1 cellular context compared by ENCODE assay signal in genomic region chr19:1725100-1726064, GRCh38.
A peak's percentile ranks its signal among the peaks of the same experiment; 100 is the strongest.
TF ChIP-seq lines count a peak whose summit lies in the region.

No MANE protein-coding gene starts in this region.

TF ChIP-seq in K562, 482 proteins besides CTCF, POLR2A, EP300 and RAD21 (continued from another document and continues in another):
- TF ChIP-seq SP2 (IDR thresholded peaks at IDR 0.05; ENCODE audit: extremely low read depth, low read depth, low read length, poor library complexity, severe bottlenecking), result peak; percentile 5
- no peak for TF ChIP-seq SP1 (CRISPR knock-in tag; IDR thresholded peaks at IDR 0.05)
- 0 out of 6 replicates have a peak, but pooled peaks of 1 of the 3 experiments have one; percentile 29 for TF ChIP-seq ZBTB11 (CRISPR knock-in tag; IDR thresholded peaks at IDR 0.05)
- TF ChIP-seq ZNF280A (IDR thresholded peaks at IDR 0.05; ENCODE audit: low read depth, partially characterized antibody), result no peak
- TF ChIP-seq TFAP4 (CRISPR knock-in tag; IDR thresholded peaks at IDR 0.05; ENCODE audit: borderline replicate concordance), result peak; percentile 83
- no peak for TF ChIP-seq DLX4 (CRISPR knock-in tag; IDR thresholded peaks at IDR 0.05)
- TF ChIP-seq YY1 (IDR thresholded peaks at IDR 0.05; ENCODE audit: borderline replicate concordance in 1 of 3, control insufficient read depth in 1 of 3, extremely low read depth in 1 of 3, insufficient read depth in 3 of 3, insufficient read length in 1 of 3, insufficient replicate concordance in 2 of 3, low read depth in 1 of 3, low read length in 2 of 3), result peak in 1 of 3 experiments; percentile 23
- no peak for TF ChIP-seq ZFP91 (CRISPR knock-in tag; IDR thresholded peaks at IDR 0.05)
- TF ChIP-seq GMEB1 (CRISPR knock-in tag; IDR thresholded peaks at IDR 0.05), result no peak
- no peak for TF ChIP-seq MITF (IDR thresholded peaks at IDR 0.05)
- TF ChIP-seq TCF3 (CRISPR knock-in tag; IDR thresholded peaks at IDR 0.05), result 0 out of 2 replicates have a peak, but pooled peaks have one; percentile 22
- TF ChIP-seq STAT5A (IDR thresholded peaks at IDR 0.05; ENCODE audit: borderline replicate concordance, low read length), result no peak
- TF ChIP-seq ARNT (IDR thresholded peaks at IDR 0.05), result no peak
- TF ChIP-seq ARID2 (IDR thresholded peaks at IDR 0.05), result no peak
- no peak for TF ChIP-seq ZNF766 (CRISPR knock-in tag; conservative IDR thresholded peaks at IDR 0.05)
- no peak for TF ChIP-seq ZNF239 (CRISPR knock-in tag; IDR thresholded peaks at IDR 0.05)
- TF ChIP-seq SMARCA5 (IDR thresholded peaks at IDR 0.05), result 0 out of 2 replicates have a peak, but pooled peaks have one; percentile 22
- TF ChIP-seq KLF10 (CRISPR knock-in tag; IDR thresholded peaks at IDR 0.05), result no peak
- no peak for TF ChIP-seq CREBBP (IDR thresholded peaks at IDR 0.05; ENCODE audit: low read depth, low read length)
- peak; percentile 61 for TF ChIP-seq PHF20 (IDR thresholded peaks at IDR 0.05; ENCODE audit: partially characterized antibody)
- no peak for TF ChIP-seq PCBP1 (IDR thresholded peaks at IDR 0.05; ENCODE audit: low read depth, low read length, poor library complexity, severe bottlenecking)
- no peak for TF ChIP-seq SMARCB1 (IDR thresholded peaks at IDR 0.05; ENCODE audit: insufficient read length, low read depth)
- TF ChIP-seq GTF3C2 (IDR thresholded peaks at IDR 0.05; ENCODE audit: borderline replicate concordance, extremely low read depth, insufficient read length), result no peak
- no peak for TF ChIP-seq GTF2B (IDR thresholded peaks at IDR 0.05; ENCODE audit: extremely low read depth, insufficient read length)
- no peak for TF ChIP-seq ZNF165 (CRISPR knock-in tag; IDR thresholded peaks at IDR 0.05; ENCODE audit: borderline replicate concordance)
- no peak for TF ChIP-seq PURB (CRISPR knock-in tag; IDR thresholded peaks at IDR 0.05; ENCODE audit: low read depth)
- TF ChIP-seq RUNX1 (IDR thresholded peaks at IDR 0.05; ENCODE audit: low read depth), result no peak
- peak; percentile 27 for TF ChIP-seq FIP1L1 (IDR thresholded peaks at IDR 0.05; ENCODE audit: low read depth, low read length, poor library complexity, severe bottlenecking)
- peak; percentile 96 for TF ChIP-seq ZNF121 (CRISPR knock-in tag; conservative IDR thresholded peaks at IDR 0.05)
- no peak for TF ChIP-seq ERF (CRISPR knock-in tag; IDR thresholded peaks at IDR 0.05)
- peak; percentile 33 for TF ChIP-seq CTCFL (IDR thresholded peaks at IDR 0.05; ENCODE audit: borderline replicate concordance, insufficient read depth, low read depth, low read length, poor library complexity, severe bottlenecking)
- no peak for TF ChIP-seq CEBPZ (IDR thresholded peaks at IDR 0.05; ENCODE audit: borderline replicate concordance, low read depth, low read length)
- no peak for TF ChIP-seq SIN3A (IDR thresholded peaks at IDR 0.05; ENCODE audit: borderline replicate concordance in 2 of 2, control insufficient read depth in 1 of 2, low read depth in 2 of 2, low read length in 2 of 2)
- peak; percentile 77; the same call in 1 of the 2 replicates for TF ChIP-seq L3MBTL2 (IDR thresholded peaks at IDR 0.05)
- TF ChIP-seq NEUROD1 (IDR thresholded peaks at IDR 0.05; ENCODE audit: borderline replicate concordance, low read depth, low read length, partially characterized antibody), result peak; percentile 21
- no peak for TF ChIP-seq BMI1 (IDR thresholded peaks at IDR 0.05; ENCODE audit: low read length)
- peak; percentile 74 for TF ChIP-seq BCOR (IDR thresholded peaks at IDR 0.05)
- no peak for TF ChIP-seq SLC30A9 (CRISPR knock-in tag; IDR thresholded peaks at IDR 0.05)
